29 cellular contexts compared by ENCODE assay signal in genomic region chr11:111702623-111703022, GRCh38.
"Had no signal": no experiment of that assay in that cellular context is flagged by ENCODE, and none has a peak within 500 bp of the region (broad histone marks: within the 10 kb centered on the region; RNA-seq: fewer than 3 reads in every experiment).

No MANE protein-coding gene starts in this region.

- H3K4me1 ChIP-seq: testis, tibial artery, uterus had no signal

- H3K4me3 ChIP-seq: psoas muscle, right lobe of liver, sigmoid colon, suprapubic skin, testis, tibial artery, transverse colon, upper lobe of right lung, uterus had no signal

- ATAC-seq: naive thymus-derived CD8-positive, alpha-beta T cell; natural killer cell treated with Interleukin-12 subunit alpha and Interleukin-12 subunit beta and Interleukin-15 and Interleukin-18, amount 100 ng/mL, for 72 hours; right cardiac atrium; right lobe of liver; stimulated activated effector memory CD8-positive, alpha-beta T cell treated with anti-CD3 and anti-CD28 coated beads, Interleukin-12 subunit alpha, Interleukin-12 subunit beta, amount 100 ng/mL, for 72 hours; stimulated activated naive B cell treated with anti-CD40 and anti-IgM and Interleukin-4, amounts not matched to agents 10 μg/mL and 1 μg/mL and 100 μg/mL, for 72 hours; upper lobe of right lung had no signal

- H3K27ac Mint-ChIP-seq: naive thymus-derived CD8-positive, alpha-beta T cell; natural killer cell treated with Interleukin-12 subunit alpha and Interleukin-12 subunit beta and Interleukin-15 and Interleukin-18, amount 100 ng/mL, for 72 hours; nephron progenitor cell; progenitor cell of endocrine pancreas; stimulated activated naive B cell treated with anti-CD40 and anti-IgM and Interleukin-4, amounts not matched to agents 10 μg/mL and 1 μg/mL and 100 μg/mL, for 72 hours; stimulated activated naive CD8-positive, alpha-beta T cell treated with anti-CD3 and anti-CD28 coated beads, Interleukin-15, Interleukin-2, amounts not matched to agents 100 ng/mL and 50 ng/mL, for 24 hours; type B pancreatic cell had no signal

- H3K4me3 Mint-ChIP-seq: naive thymus-derived CD8-positive, alpha-beta T cell; natural killer cell treated with Interleukin-12 subunit alpha and Interleukin-12 subunit beta and Interleukin-15 and Interleukin-18, amount 100 ng/mL, for 72 hours; nephron progenitor cell; neural crest cell; stimulated activated effector memory CD8-positive, alpha-beta T cell treated with anti-CD3 and anti-CD28 coated beads, Interleukin-12 subunit alpha, Interleukin-12 subunit beta, amount 100 ng/mL, for 72 hours; stimulated activated naive B cell treated with anti-CD40 and anti-IgM and Interleukin-4, amounts not matched to agents 10 μg/mL and 1 μg/mL and 100 μg/mL, for 72 hours; stimulated activated naive CD8-positive, alpha-beta T cell treated with anti-CD3 and anti-CD28 coated beads, Interleukin-15, Interleukin-2, amounts not matched to agents 100 ng/mL and 50 ng/mL, for 24 hours; type B pancreatic cell had no signal

- H3K27me3 ChIP-seq: neutrophil, right lobe of liver, sigmoid colon, suprapubic skin, testis, tibial artery, transverse colon, upper lobe of right lung, uterus had no signal

- H3K9me3 Mint-ChIP-seq: naive thymus-derived CD8-positive, alpha-beta T cell; natural killer cell treated with Interleukin-12 subunit alpha and Interleukin-12 subunit beta and Interleukin-15 and Interleukin-18, amount 100 ng/mL, for 72 hours; nephron progenitor cell; neural crest cell; stimulated activated effector memory CD8-positive, alpha-beta T cell treated with anti-CD3 and anti-CD28 coated beads, Interleukin-12 subunit alpha, Interleukin-12 subunit beta, amount 100 ng/mL, for 72 hours; stimulated activated naive B cell treated with anti-CD40 and anti-IgM and Interleukin-4, amounts not matched to agents 10 μg/mL and 1 μg/mL and 100 μg/mL, for 72 hours; stimulated activated naive CD8-positive, alpha-beta T cell treated with anti-CD3 and anti-CD28 coated beads, Interleukin-15, Interleukin-2, amounts not matched to agents 100 ng/mL and 50 ng/mL, for 24 hours; type B pancreatic cell had no signal

- DNase-seq: naive thymus-derived CD8-positive, alpha-beta T cell; nephron progenitor cell; nucleus accumbens; posterior cingulate gyrus; psoas muscle; right cardiac atrium; right lobe of liver; sigmoid colon; small intestine; stimulated activated CD4-positive, alpha-beta T cell treated with anti-CD3 and anti-CD28 coated beads, Interleukin-15, amount 100 ng/mL, for 24 hours; stimulated activated CD4-positive, alpha-beta T cell treated with anti-CD3 and anti-CD28 coated beads, Interleukin-2, amount 100 ng/mL, for 24 hours; stimulated activated CD4-positive, alpha-beta T cell treated with anti-CD3 and anti-CD28 coated beads, Interleukin-2, amount 100 ng/mL, for 48 hours; stimulated activated CD4-positive, alpha-beta T cell treated with anti-CD3 and anti-CD28 coated beads, Interleukin-4, amount 100 ng/mL, for 24 hours; stimulated activated naive B cell treated with anti-CD40 and anti-IgM and Interleukin-4, amounts not matched to agents 10 μg/mL and 1 μg/mL and 100 μg/mL, for 72 hours; stimulated activated naive CD4-positive, alpha-beta T cell treated with Interleukin-2 at 50 U/mL for 16 hours; substantia nigra; testis; tibial artery; transverse colon; upper lobe of right lung; uterus had no signal

- H3K36me3 ChIP-seq: uterus had no signal

- H3K9me3 ChIP-seq: neutrophil, psoas muscle, right lobe of liver, sigmoid colon, suprapubic skin, testis, tibial artery, transverse colon, upper lobe of right lung, uterus had no signal

- H3K4me1 Mint-ChIP-seq: nephron progenitor cell had no signal

- H3K27me3 Mint-ChIP-seq: naive thymus-derived CD8-positive, alpha-beta T cell; natural killer cell treated with Interleukin-12 subunit alpha and Interleukin-12 subunit beta and Interleukin-15 and Interleukin-18, amount 100 ng/mL, for 72 hours; progenitor cell of endocrine pancreas; stimulated activated naive B cell treated with anti-CD40 and anti-IgM and Interleukin-4, amounts not matched to agents 10 μg/mL and 1 μg/mL and 100 μg/mL, for 72 hours; stimulated activated naive CD8-positive, alpha-beta T cell treated with anti-CD3 and anti-CD28 coated beads, Interleukin-15, Interleukin-2, amounts not matched to agents 100 ng/mL and 50 ng/mL, for 24 hours; type B pancreatic cell had no signal

- H3K27ac ChIP-seq: neutrophil, psoas muscle, right lobe of liver, sigmoid colon, suprapubic skin, testis, tibial artery, transverse colon, upper lobe of right lung, uterus had no signal
